Comparison of ENCODE assay signal across 1 cellular context in the genomic region with DNA sequence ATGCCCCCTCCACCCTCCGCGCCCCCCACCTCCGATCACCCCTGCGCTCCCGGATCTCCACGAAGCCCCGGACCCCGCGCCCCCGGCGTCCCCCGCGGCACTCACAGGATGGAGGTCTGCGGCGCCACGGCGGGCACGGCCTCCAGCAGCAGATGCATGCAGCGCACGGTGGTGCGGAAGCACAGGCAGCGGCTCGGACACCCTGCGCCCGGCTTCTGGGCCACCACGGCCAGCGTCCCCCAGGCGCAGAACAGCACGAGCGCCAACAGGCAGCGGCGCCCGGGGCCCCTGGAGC.
TF ChIP-seq lines count a peak whose summit lies in the region.

No MANE protein-coding gene starts in this region.

TF ChIP-seq in IMR-90, 13 proteins besides CTCF, POLR2A, EP300 and RAD21 (continued from another document):
- no peak for TF ChIP-seq BHLHE40 (IDR thresholded peaks at IDR 0.05; ENCODE audit: low read depth, low read length)
- no peak for TF ChIP-seq SMC3 (IDR thresholded peaks at IDR 0.05; ENCODE audit: low read depth, low read length)
- no peak for TF ChIP-seq FOS (IDR thresholded peaks at IDR 0.05; ENCODE audit: low read depth, low read length)
